ENCODE assay signal across 10 cellular contexts in genomic region chr20:47276856-47277541, GRCh38.
DNase-seq lines count a peak whose midpoint lies in the region; ATAC-seq and TF ChIP-seq lines count a peak whose summit lies in the region.
"Had no signal": no experiment of that assay in that cellular context is flagged by ENCODE, and none has a peak within 500 bp of the region (broad histone marks: within the 10 kb centered on the region; RNA-seq: fewer than 3 reads in every experiment).

No MANE protein-coding gene starts in this region.

- DNase-seq in EL (peak; percentile 63), Right ventricle myocardium inferior (ENCODE audit: missing footprints) (peak; percentile 76), sciatic nerve (ENCODE audit: low spot score) (peak; percentile 68), DMS114 treated with DMSO at 0.1 percent for 48 hours (lab: John Stamatoyannopoulos, UW; ENCODE audit: unreplicated experiment) (no peak), SW480 (ENCODE audit: low spot score) (no peak), GM20000 (ENCODE audit: low spot score) (no peak), activated T-cell treated with anti-CD3 and anti-CD28 coated beads for 4 hours (no peak)
- DNase-seq: activated T-cell treated with anti-CD3 and anti-CD28 coated beads, Interleukin-2, amount 50 U/mL, for 4 hours; NK-92 treated with Interleukin-12 subunit alpha and Interleukin-12 subunit beta, amount 100 ng/mL, for 24 hours had no signal

- H3K4me3 Mint-ChIP-seq in activated T-helper 17 cell treated with anti-CD3 and anti-CD28 coated beads, Interleukin-2, amount 50 U/mL, for 72 hours: no peak overlapping the region
- H3K4me3 Mint-ChIP-seq: activated T-cell treated with anti-CD3 and anti-CD28 coated beads, Interleukin-2, amount 50 U/mL, for 4 hours had no signal

- no peak for ATAC-seq in activated T-helper 17 cell treated with anti-CD3 and anti-CD28 coated beads, Interleukin-2, amount 50 U/mL, for 72 hours (replicated peaks)
- peak; percentile 53 for ATAC-seq in Right ventricle myocardium inferior
- peak; percentile 8 for ATAC-seq in sciatic nerve
- ATAC-seq: activated T-cell treated with anti-CD3 and anti-CD28 coated beads, Interleukin-2, amount 50 U/mL, for 4 hours had no signal

- intact Hi-C loops in Right ventricle myocardium inferior (cut with DNase I): no loop called here
- intact Hi-C loops in sciatic nerve (cut with DNase I): no loop called here

- peaks cover 38% of the 10 kb centered on the region for H3K4me1 Mint-ChIP-seq in activated T-helper 17 cell treated with anti-CD3 and anti-CD28 coated beads, Interleukin-2, amount 50 U/mL, for 72 hours

- H3K27ac Mint-ChIP-seq in activated T-helper 17 cell treated with anti-CD3 and anti-CD28 coated beads, Interleukin-2, amount 50 U/mL, for 72 hours: peak overlapping the region; percentile 96

- no peak for TF ChIP-seq CTCF in GM20000 (IDR thresholded peaks at IDR 0.05; ENCODE audit: extremely low read depth, missing control alignments)

- H3K9me3 Mint-ChIP-seq in activated T-helper 17 cell treated with anti-CD3 and anti-CD28 coated beads, Interleukin-2, amount 50 U/mL, for 72 hours: no peaks in the 10 kb centered on the region
- H3K9me3 Mint-ChIP-seq: activated T-cell treated with anti-CD3 and anti-CD28 coated beads, Interleukin-2, amount 50 U/mL, for 4 hours had no signal

- peaks cover 97% of the 10 kb centered on the region for H3K36me3 Mint-ChIP-seq in activated T-helper 17 cell treated with anti-CD3 and anti-CD28 coated beads, Interleukin-2, amount 50 U/mL, for 72 hours (ENCODE audit: low read depth)

- H3K27me3 Mint-ChIP-seq in activated T-helper 17 cell treated with anti-CD3 and anti-CD28 coated beads, Interleukin-2, amount 50 U/mL, for 72 hours: no peaks in the 10 kb centered on the region

Comparison
In these comparisons a context has a peak if more than half of its experiments do, and no peak if none do; other contexts are left out.
1. DNase-seq: peak in EL (single experiment), Right ventricle myocardium inferior (single experiment) and sciatic nerve (single experiment); none in DMS114 treated with DMSO at 0.1 percent for 48 hours (single experiment), SW480 (single experiment), GM20000 (single experiment) and activated T-cell treated with anti-CD3 and anti-CD28 coated beads for 4 hours (single experiment).